Comparison of ENCODE assay signal across 1 cellular context in the genomic region with DNA sequence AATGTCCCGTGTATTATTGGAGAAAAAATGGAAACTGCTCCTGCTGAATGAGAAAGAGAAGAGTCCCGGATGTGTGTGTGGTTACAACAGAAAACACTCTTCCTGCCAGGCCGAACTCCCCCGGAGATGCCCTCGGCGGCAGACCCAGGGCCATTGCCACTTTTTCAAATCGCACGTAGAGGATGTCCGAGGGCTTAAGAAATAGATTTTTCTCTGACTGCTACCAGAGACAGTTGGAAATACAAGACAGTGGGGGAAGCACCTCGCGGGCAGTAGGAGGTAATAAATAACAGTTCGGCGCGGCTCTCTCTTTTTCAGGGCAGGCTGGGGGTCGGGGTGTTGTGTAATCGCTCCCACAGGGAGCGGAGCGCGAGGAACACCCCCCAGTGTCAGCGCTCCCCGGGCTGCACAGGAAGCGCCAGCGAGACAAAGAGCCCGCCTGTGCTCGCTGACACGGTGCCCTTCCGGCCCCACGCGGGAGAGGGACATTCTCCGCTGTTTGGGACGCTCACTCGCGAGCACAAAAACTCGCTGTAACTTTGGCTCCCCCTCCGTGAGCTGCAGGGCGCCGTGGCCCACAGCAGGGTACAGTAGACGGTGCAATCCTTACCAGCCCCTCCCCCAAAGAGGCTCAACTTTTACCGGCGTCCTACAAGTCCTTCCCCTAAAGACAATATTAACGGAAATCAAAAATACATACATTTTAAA.
TF ChIP-seq lines count a peak whose summit lies in the region.

No MANE protein-coding gene starts in this region.

TF ChIP-seq in K562, 482 proteins besides CTCF, POLR2A, EP300 and RAD21 (continued from another document):
- TF ChIP-seq CEBPG (CRISPR knock-in tag; IDR thresholded peaks at IDR 0.05) (peak; percentile 78), CEBPG (tag; conservative IDR thresholded peaks at IDR 0.05 in 1 of 2, IDR thresholded peaks at IDR 0.05 in 1 of 2) (peak; percentile 85), PYGO2 (tag; IDR thresholded peaks at IDR 0.05) (no peak), NCOA1 (IDR thresholded peaks at IDR 0.05; ENCODE audit: low read depth) (peak; percentile 41; the same call in 1 of the 2 replicates), PML (IDR thresholded peaks at IDR 0.05; ENCODE audit: low read length) (peak; percentile 56; the same call in 1 of the 2 replicates), ELF2 (CRISPR knock-in tag; IDR thresholded peaks at IDR 0.05) (0 out of 2 replicates have a peak, but pooled peaks have one; percentile 46), KDM4B (IDR thresholded peaks at IDR 0.05; ENCODE audit: borderline replicate concordance in 2 of 2, low read depth in 1 of 2) (peak in 1 of 2 experiments; percentile 73; a peak in 1 of 4 replicates), ZNF175 (CRISPR knock-in tag; IDR thresholded peaks at IDR 0.05; ENCODE audit: low read depth) (peak; percentile 19; the same call in 1 of the 2 replicates), NR2C2 (CRISPR knock-in tag; IDR thresholded peaks at IDR 0.05) (no peak), NR2C2 (tag; IDR thresholded peaks at IDR 0.05) (peak; percentile 11; the same call in 1 of the 2 replicates), ZKSCAN3 (CRISPR knock-in tag; IDR thresholded peaks at IDR 0.05) (no peak), ARNT (IDR thresholded peaks at IDR 0.05) (peak; percentile 68 to 97; a peak in 3 of 4 replicates), ETV1 (tag; conservative IDR thresholded peaks at IDR 0.05; ENCODE audit: low read depth) (peak; percentile 57), SAFB (IDR thresholded peaks at IDR 0.05; ENCODE audit: borderline replicate concordance, low read depth, low read length) (peak; percentile 97), ATF1 (CRISPR knock-in tag; IDR thresholded peaks at IDR 0.05) (no peak), ATF1 (tag; IDR thresholded peaks at IDR 0.05) (peak; percentile 55; the same call in 1 of the 2 replicates), GABPB1 (CRISPR knock-in tag; IDR thresholded peaks at IDR 0.05) (peak; percentile 62), BCOR (IDR thresholded peaks at IDR 0.05) (peak; percentile 6; the same call in 1 of the 2 replicates), ATF7 (IDR thresholded peaks at IDR 0.05) (peak; percentile 49; the same call in 1 of the 2 replicates), BRD4 (IDR thresholded peaks at IDR 0.05) (peak; percentile 44; the same call in 1 of the 2 replicates), CTBP1 (IDR thresholded peaks at IDR 0.05; ENCODE audit: borderline replicate concordance) (0 out of 2 replicates have a peak, but pooled peaks have one; percentile 56), SP1 (CRISPR knock-in tag; IDR thresholded peaks at IDR 0.05) (peak; percentile 67), CEBPB (tag; IDR thresholded peaks at IDR 0.05) (peak; percentile 97), KLF1 (tag; IDR thresholded peaks at IDR 0.05) (0 out of 2 replicates have a peak, but pooled peaks have one; percentile 42), CBX1 (IDR thresholded peaks at IDR 0.05; ENCODE audit: low read depth) (no peak)
- TF ChIP-seq, protein P1, sequence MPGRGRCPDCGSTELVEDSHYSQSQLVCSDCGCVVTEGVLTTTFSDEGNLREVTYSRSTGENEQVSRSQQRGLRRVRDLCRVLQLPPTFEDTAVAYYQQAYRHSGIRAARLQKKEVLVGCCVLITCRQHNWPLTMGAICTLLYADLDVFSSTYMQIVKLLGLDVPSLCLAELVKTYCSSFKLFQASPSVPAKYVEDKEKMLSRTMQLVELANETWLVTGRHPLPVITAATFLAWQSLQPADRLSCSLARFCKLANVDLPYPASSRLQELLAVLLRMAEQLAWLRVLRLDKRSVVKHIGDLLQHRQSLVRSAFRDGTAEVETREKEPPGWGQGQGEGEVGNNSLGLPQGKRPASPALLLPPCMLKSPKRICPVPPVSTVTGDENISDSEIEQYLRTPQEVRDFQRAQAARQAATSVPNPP (IDR thresholded peaks at IDR 0.05; ENCODE audit: borderline replicate concordance, insufficient read depth, insufficient read length) = no peak
- TF ChIP-seq, protein P2, sequence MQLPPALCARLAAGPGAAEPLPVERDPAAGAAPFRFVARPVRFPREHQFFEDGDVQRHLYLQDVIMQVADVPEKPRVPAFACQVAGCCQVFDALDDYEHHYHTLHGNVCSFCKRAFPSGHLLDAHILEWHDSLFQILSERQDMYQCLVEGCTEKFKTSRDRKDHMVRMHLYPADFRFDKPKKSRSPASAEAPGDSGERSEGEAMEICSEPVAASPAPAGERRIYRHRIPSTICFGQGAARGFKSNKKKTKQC (CRISPR knock-in tag; IDR thresholded peaks at IDR 0.05) = peak; percentile 44; the same call in 1 of the 2 replicates
- TF ChIP-seq, protein P3, sequence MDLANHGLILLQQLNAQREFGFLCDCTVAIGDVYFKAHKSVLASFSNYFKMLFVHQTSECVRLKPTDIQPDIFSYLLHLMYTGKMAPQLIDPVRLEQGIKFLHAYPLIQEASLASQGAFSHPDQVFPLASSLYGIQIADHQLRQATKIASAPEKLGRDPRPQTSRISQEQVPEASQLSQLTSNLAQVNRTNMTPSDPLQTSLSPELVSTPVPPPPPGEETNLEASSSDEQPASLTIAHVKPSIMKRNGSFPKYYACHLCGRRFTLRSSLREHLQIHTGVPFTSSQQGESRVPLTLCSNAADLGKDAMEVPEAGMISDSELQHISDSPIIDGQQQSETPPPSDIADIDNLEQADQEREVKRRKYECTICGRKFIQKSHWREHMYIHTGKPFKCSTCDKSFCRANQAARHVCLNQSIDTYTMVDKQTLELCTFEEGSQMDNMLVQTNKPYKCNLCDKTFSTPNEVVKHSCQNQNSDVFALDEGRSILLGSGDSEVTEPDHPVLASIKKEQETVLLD (IDR thresholded peaks at IDR 0.05) = peak; percentile 45; the same call in 1 of the 2 replicates
- TF ChIP-seq, protein P4, sequence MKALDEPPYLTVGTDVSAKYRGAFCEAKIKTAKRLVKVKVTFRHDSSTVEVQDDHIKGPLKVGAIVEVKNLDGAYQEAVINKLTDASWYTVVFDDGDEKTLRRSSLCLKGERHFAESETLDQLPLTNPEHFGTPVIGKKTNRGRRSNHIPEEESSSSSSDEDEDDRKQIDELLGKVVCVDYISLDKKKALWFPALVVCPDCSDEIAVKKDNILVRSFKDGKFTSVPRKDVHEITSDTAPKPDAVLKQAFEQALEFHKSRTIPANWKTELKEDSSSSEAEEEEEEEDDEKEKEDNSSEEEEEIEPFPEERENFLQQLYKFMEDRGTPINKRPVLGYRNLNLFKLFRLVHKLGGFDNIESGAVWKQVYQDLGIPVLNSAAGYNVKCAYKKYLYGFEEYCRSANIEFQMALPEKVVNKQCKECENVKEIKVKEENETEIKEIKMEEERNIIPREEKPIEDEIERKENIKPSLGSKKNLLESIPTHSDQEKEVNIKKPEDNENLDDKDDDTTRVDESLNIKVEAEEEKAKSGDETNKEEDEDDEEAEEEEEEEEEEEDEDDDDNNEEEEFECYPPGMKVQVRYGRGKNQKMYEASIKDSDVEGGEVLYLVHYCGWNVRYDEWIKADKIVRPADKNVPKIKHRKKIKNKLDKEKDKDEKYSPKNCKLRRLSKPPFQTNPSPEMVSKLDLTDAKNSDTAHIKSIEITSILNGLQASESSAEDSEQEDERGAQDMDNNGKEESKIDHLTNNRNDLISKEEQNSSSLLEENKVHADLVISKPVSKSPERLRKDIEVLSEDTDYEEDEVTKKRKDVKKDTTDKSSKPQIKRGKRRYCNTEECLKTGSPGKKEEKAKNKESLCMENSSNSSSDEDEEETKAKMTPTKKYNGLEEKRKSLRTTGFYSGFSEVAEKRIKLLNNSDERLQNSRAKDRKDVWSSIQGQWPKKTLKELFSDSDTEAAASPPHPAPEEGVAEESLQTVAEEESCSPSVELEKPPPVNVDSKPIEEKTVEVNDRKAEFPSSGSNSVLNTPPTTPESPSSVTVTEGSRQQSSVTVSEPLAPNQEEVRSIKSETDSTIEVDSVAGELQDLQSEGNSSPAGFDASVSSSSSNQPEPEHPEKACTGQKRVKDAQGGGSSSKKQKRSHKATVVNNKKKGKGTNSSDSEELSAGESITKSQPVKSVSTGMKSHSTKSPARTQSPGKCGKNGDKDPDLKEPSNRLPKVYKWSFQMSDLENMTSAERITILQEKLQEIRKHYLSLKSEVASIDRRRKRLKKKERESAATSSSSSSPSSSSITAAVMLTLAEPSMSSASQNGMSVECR (CRISPR knock-in tag; IDR thresholded peaks at IDR 0.05) = peak; percentile 64; the same call in 1 of the 2 replicates
- TF ChIP-seq, protein P5, sequence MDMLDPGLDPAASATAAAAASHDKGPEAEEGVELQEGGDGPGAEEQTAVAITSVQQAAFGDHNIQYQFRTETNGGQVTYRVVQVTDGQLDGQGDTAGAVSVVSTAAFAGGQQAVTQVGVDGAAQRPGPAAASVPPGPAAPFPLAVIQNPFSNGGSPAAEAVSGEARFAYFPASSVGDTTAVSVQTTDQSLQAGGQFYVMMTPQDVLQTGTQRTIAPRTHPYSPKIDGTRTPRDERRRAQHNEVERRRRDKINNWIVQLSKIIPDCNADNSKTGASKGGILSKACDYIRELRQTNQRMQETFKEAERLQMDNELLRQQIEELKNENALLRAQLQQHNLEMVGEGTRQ (CRISPR knock-in tag; IDR thresholded peaks at IDR 0.05) = 0 out of 2 replicates have a peak, but pooled peaks have one; percentile 1
- TF ChIP-seq, protein P6, sequence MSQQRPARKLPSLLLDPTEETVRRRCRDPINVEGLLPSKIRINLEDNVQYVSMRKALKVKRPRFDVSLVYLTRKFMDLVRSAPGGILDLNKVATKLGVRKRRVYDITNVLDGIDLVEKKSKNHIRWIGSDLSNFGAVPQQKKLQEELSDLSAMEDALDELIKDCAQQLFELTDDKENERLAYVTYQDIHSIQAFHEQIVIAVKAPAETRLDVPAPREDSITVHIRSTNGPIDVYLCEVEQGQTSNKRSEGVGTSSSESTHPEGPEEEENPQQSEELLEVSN (IDR thresholded peaks at IDR 0.05; ENCODE audit: borderline replicate concordance in 1 of 2, extremely low read depth in 1 of 2, insufficient read depth in 1 of 2, insufficient read length in 1 of 2, low read depth in 1 of 2, low read length in 1 of 2, poor library complexity in 1 of 2, severe bottlenecking in 1 of 2) = peak in 1 of 2 experiments; percentile 52
- TF ChIP-seq, protein P7, sequence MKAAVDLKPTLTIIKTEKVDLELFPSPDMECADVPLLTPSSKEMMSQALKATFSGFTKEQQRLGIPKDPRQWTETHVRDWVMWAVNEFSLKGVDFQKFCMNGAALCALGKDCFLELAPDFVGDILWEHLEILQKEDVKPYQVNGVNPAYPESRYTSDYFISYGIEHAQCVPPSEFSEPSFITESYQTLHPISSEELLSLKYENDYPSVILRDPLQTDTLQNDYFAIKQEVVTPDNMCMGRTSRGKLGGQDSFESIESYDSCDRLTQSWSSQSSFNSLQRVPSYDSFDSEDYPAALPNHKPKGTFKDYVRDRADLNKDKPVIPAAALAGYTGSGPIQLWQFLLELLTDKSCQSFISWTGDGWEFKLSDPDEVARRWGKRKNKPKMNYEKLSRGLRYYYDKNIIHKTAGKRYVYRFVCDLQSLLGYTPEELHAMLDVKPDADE (conservative IDR thresholded peaks at IDR 0.05; ENCODE audit: control insufficient read depth, low read depth, low read length) = peak; percentile 72; the same call in 1 of the 2 replicates
- TF ChIP-seq, protein P8, sequence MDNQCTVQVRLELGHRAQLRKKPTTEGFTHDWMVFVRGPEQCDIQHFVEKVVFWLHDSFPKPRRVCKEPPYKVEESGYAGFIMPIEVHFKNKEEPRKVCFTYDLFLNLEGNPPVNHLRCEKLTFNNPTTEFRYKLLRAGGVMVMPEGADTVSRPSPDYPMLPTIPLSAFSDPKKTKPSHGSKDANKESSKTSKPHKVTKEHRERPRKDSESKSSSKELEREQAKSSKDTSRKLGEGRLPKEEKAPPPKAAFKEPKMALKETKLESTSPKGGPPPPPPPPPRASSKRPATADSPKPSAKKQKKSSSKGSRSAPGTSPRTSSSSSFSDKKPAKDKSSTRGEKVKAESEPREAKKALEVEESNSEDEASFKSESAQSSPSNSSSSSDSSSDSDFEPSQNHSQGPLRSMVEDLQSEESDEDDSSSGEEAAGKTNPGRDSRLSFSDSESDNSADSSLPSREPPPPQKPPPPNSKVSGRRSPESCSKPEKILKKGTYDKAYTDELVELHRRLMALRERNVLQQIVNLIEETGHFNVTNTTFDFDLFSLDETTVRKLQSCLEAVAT (IDR thresholded peaks at IDR 0.05) = no peak; a peak in 1 of 4 replicates
- TF ChIP-seq, protein P9, sequence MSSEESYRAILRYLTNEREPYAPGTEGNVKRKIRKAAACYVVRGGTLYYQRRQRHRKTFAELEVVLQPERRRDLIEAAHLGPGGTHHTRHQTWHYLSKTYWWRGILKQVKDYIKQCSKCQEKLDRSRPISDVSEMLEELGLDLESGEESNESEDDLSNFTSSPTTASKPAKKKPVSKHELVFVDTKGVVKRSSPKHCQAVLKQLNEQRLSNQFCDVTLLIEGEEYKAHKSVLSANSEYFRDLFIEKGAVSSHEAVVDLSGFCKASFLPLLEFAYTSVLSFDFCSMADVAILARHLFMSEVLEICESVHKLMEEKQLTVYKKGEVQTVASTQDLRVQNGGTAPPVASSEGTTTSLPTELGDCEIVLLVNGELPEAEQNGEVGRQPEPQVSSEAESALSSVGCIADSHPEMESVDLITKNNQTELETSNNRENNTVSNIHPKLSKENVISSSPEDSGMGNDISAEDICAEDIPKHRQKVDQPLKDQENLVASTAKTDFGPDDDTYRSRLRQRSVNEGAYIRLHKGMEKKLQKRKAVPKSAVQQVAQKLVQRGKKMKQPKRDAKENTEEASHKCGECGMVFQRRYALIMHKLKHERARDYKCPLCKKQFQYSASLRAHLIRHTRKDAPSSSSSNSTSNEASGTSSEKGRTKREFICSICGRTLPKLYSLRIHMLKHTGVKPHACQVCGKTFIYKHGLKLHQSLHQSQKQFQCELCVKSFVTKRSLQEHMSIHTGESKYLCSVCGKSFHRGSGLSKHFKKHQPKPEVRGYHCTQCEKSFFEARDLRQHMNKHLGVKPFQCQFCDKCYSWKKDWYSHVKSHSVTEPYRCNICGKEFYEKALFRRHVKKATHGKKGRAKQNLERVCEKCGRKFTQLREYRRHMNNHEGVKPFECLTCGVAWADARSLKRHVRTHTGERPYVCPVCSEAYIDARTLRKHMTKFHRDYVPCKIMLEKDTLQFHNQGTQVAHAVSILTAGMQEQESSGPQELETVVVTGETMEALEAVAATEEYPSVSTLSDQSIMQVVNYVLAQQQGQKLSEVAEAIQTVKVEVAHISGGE (CRISPR knock-in tag; IDR thresholded peaks at IDR 0.05) = peak; percentile 50 to 94 (median 52); a peak in 4 of 6 replicates
TF ChIP-seq in K562: peak in this region for 81.
